Comparison of ENCODE assay signal across 28 cellular contexts in genomic region chr12:113712481-113712880, GRCh38.
"Had no signal": no experiment of that assay in that cellular context is flagged by ENCODE, and none has a peak within 500 bp of the region (broad histone marks: within the 10 kb centered on the region; RNA-seq: fewer than 3 reads in every experiment).

No MANE protein-coding gene starts in this region.

- ATAC-seq: naive thymus-derived CD8-positive, alpha-beta T cell; natural killer cell treated with Interleukin-12 subunit alpha and Interleukin-12 subunit beta and Interleukin-15 and Interleukin-18, amount 100 ng/mL, for 72 hours; psoas muscle; right cardiac atrium; right lobe of liver; stimulated activated memory B cell treated with anti-CD40 and anti-IgM and Interleukin-4, amounts not matched to agents 10 μg/mL and 1 μg/mL and 100 μg/mL, for 72 hours; stimulated activated naive CD8-positive, alpha-beta T cell treated with anti-CD3 and anti-CD28 coated beads, Interleukin-15, amount 100 ng/mL, for 72 hours; stimulated activated naive CD8-positive, alpha-beta T cell treated with anti-CD3 and anti-CD28 coated beads, Interleukin-15, Interleukin-2, amounts not matched to agents 100 U/mL and 50 U/mL, for 24 hours; upper lobe of right lung had no signal

- H3K27ac ChIP-seq: ovary, parathyroid adenoma, psoas muscle, right lobe of liver, skin epidermis, spleen, suprapubic skin, testis, tibial artery, transverse colon, upper lobe of right lung, uterus had no signal

- H3K4me1 ChIP-seq: parathyroid adenoma, psoas muscle, right lobe of liver, spleen, suprapubic skin, testis, tibial artery, transverse colon, upper lobe of right lung, uterus had no signal

- H3K4me3 ChIP-seq: ovary, psoas muscle, right lobe of liver, skin epidermis, smooth muscle cell, spleen, suprapubic skin, testis, tibial artery, transverse colon, upper lobe of right lung, uterus had no signal

- H3K9ac ChIP-seq: parathyroid adenoma had no signal

- DNase-seq: naive thymus-derived CD8-positive, alpha-beta T cell; nephron progenitor cell; occipital lobe; ovary; psoas muscle; right cardiac atrium; right lobe of liver; spleen; stimulated activated CD4-positive, alpha-beta T cell treated with anti-CD3 and anti-CD28 coated beads, Interleukin-12 subunit alpha, Interleukin-12 subunit beta, amount 100 ng/mL, for 4 hours; stimulated activated CD4-positive, alpha-beta T cell treated with anti-CD3 and anti-CD28 coated beads, Interleukin-1b, Interleukin-23, amount 100 ng/mL, for 48 hours; stimulated activated CD4-positive, alpha-beta T cell treated with anti-CD3 and anti-CD28 coated beads, Interleukin-4, amount 100 ng/mL, for 1 hour; stimulated activated CD4-positive, alpha-beta T cell treated with anti-CD3 and anti-CD28 coated beads, Interleukin-4, amount 100 ng/mL, for 4 hours; stimulated activated CD8-positive, alpha-beta memory T cell treated with anti-CD3 and anti-CD28 coated beads, Interleukin-4, amount 100 ng/mL, for 48 hours; stimulated activated naive CD4-positive, alpha-beta T cell; stimulated activated naive CD8-positive, alpha-beta T cell treated with anti-CD3 and anti-CD28 coated beads, Interleukin-15, amount 100 ng/mL, for 72 hours; stimulated activated naive CD8-positive, alpha-beta T cell treated with anti-CD3 and anti-CD28 coated beads, Interleukin-15, Interleukin-2, amounts not matched to agents 100 U/mL and 50 U/mL, for 24 hours; substantia nigra; testis; tibial artery; transverse colon; upper lobe of right lung; uterus had no signal

- H3K9me3 ChIP-seq: ovary, psoas muscle, right lobe of liver, testis, transverse colon, upper lobe of right lung had no signal

- H3K27me3 ChIP-seq: ovary, right lobe of liver, testis, transverse colon, uterus had no signal

- H3K36me3 ChIP-seq: ovary, right lobe of liver, spleen, suprapubic skin, tibial artery, transverse colon, upper lobe of right lung, uterus had no signal

- H3K4me2 ChIP-seq: smooth muscle cell had no signal
